Comparison of ENCODE assay signal across 11 cellular contexts in genomic region chr13:23897452-23897919, GRCh38. TPM values are rescaled to one million over a fixed set of nuclear protein-coding genes. Genes with fewer than 3 reads are reported as not detected.
"Had no signal": no experiment of that assay in that cellular context is flagged by ENCODE, and none has a peak within 500 bp of the region (broad histone marks: within the 10 kb centered on the region; RNA-seq: fewer than 3 reads in every experiment).

Gene C1QTNF9B (minus strand): TSS chr13:23897502.

RNA-seq across cellular contexts. Expression of gene C1QTNF9B, which starts in this region (rescaled TPM):
- total RNA-seq: activated CD4-positive, alpha-beta memory T cell treated with anti-CD3 and anti-CD28 coated beads, Interleukin-2, amount 10 ng/mL, durations not matched to agents 7 days and 5 days; activated CD4-positive, alpha-beta T cell treated with anti-CD3 and anti-CD28 coated beads, Interleukin-2, amount 10 ng/mL, durations not matched to agents 7 days and 5 days; activated T-cell treated with anti-CD3 and anti-CD28 coated beads, Interleukin-2, amount 50 U/mL, for 72 hours; astrocyte; bronchial epithelial cell; cerebellum; endodermal cell; epithelial cell of proximal tubule; esophagus mucosa; T-cell; T-helper 2 cell treated with Interferon-gamma antibody and Interleukin-4, amounts not matched to agents 100 ng/mL and 5 ng/mL, for 36 hours had no signal
